ENCODE assay signal across 8 cellular contexts in the genomic region with DNA sequence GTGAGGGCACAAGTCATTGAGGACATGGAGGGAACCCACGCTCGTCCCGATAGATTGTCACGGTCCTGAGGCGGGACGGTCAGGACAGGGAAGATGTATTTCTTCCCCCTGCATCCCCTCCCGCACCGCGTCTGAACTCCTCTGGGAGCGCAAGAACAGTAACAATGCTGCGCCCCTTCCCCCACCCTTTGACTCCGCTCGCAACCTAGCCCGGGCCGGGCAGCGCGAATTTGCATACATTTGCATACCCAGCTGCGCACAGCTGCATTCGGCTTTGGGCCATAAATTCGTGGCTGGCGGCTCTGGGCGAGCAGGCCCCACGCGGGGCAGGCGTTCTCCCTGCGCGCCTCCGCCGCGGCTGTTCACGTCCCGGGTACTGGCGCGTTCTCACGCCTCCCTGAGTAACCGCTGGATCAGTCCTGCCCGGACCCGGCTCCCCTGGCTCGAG. TPM values are rescaled to one million over a fixed set of nuclear protein-coding genes. Genes with fewer than 3 reads are reported as not detected.
DNase-seq lines count a peak whose midpoint lies in the region; ATAC-seq, FAIRE-seq and TF ChIP-seq lines count a peak whose summit lies in the region.

No MANE protein-coding gene starts in this region.

- H4K20me1 ChIP-seq in GM23338 (replicated peaks; ENCODE audit: insufficient read depth) (no peaks in the 10 kb centered on the region), keratinocyte (ENCODE audit: control insufficient read depth, extremely low read depth, insufficient read depth, low read length) (no peaks in the 10 kb centered on the region)

- peaks cover 46% of the 10 kb centered on the region for H3K27me3 Mint-ChIP-seq in GM23338 (ENCODE audit: insufficient read depth, low read depth, poor library complexity)

- peak overlapping the region; percentile 92 for H2AFZ ChIP-seq in GM23338
- peak overlapping the region; percentile 81 for H2AFZ ChIP-seq in keratinocyte (ENCODE audit: control insufficient read depth, low read length)

- H3K4me2 ChIP-seq in GM23338 (peak overlapping the region; percentile 89), keratinocyte (ENCODE audit: control insufficient read depth, extremely low read depth, insufficient read depth, low read depth, low read length) (peak overlapping the region; percentile 95)

- DNase-seq in AG08396 (ENCODE audit: low spot score) = peak; percentile 29
- DNase-seq in GM23338 (ENCODE audit: low spot score) = peak; percentile 97
- no peak for DNase-seq in astrocyte of the cerebellum (ENCODE audit: low read depth)
- DNase-seq in keratinocyte (ENCODE audit: low read depth, low spot score) = no peak
- DNase-seq in tibial nerve (ENCODE audit: low spot score in 2 of 2) = no peak
- no peak for DNase-seq in stimulated activated naive CD4-positive, alpha-beta T cell treated with Interleukin-2 at 50 U/mL for 16 hours (lab: John Stamatoyannopoulos, UW)
- no peak for DNase-seq in right lobe of liver
- no peak for DNase-seq in SKM-1 treated with dmso at 0.1 percent for 144 hours (lab: John Stamatoyannopoulos, UW; ENCODE audit: unreplicated experiment)

- WGBS in tibial nerve, 2 donors = 11 to 21% methylated on average over 36 to 39 of the region's 39 CpGs
- WGBS in right lobe of liver (ENCODE audit: insufficient coverage, low coverage, low lambda C conversion rate, missing lambda C conversion rate) = 7% methylated on average over 13 of the region's 39 CpGs

- ATAC-seq in GM23338 (peak; percentile 67), right lobe of liver (no peak)

- H3K4me1 ChIP-seq in GM23338 (ENCODE audit: insufficient read depth) = peaks cover 28% of the 10 kb centered on the region
- H3K4me1 ChIP-seq in keratinocyte (ENCODE audit: control insufficient read depth, extremely low read depth, insufficient read depth, low read length) = peaks cover 48% of the 10 kb centered on the region
- peaks cover 0 to 45% (median 14%) of the 10 kb centered on the region in 4 donors for H3K4me1 ChIP-seq in tibial nerve
- peaks cover 0 to 11% (median 0%) of the 10 kb centered on the region in 4 donors for H3K4me1 ChIP-seq in right lobe of liver

- H3K4me3 Mint-ChIP-seq in GM23338 = peak overlapping the region; percentile 77

- H3K36me3 Mint-ChIP-seq in GM23338 (ENCODE audit: low read depth) = no peaks in the 10 kb centered on the region; the same call in 2 of the 3 replicates

- H3K27ac ChIP-seq in GM23338 (ENCODE audit: low read depth) = 0 out of 2 replicates have a peak overlapping the region, but pooled peaks have one; percentile 39
- H3K27ac ChIP-seq in keratinocyte (ENCODE audit: control insufficient read depth, insufficient read depth, low read length) = no peak overlapping the region
- H3K27ac ChIP-seq in tibial nerve = no peak overlapping the region
- H3K27ac ChIP-seq in right lobe of liver = no peak overlapping the region

- intact Hi-C loops in right lobe of liver (cut with DNase I) = no loop called here

- no peaks in the 10 kb centered on the region; the same call in 2 of the 3 replicates for H3K9me3 Mint-ChIP-seq in GM23338

- TF ChIP-seq CTCF in GM23338 (conservative IDR thresholded peaks at IDR 0.05; ENCODE audit: low read depth in 2 of 2) = no peak
- TF ChIP-seq CTCF in astrocyte of the cerebellum (IDR thresholded peaks at IDR 0.05; ENCODE audit: low read depth, low read length, missing control alignments) = no peak
- TF ChIP-seq CTCF in keratinocyte (optimal IDR thresholded peaks at IDR 0.05 in 1 of 3, IDR thresholded peaks at IDR 0.05 in 1 of 3, conservative IDR thresholded peaks at IDR 0.05 in 1 of 3; ENCODE audit: extremely low read depth in 1 of 3, insufficient read depth in 2 of 3, low read length in 3 of 3) = no peak
- TF ChIP-seq CTCF in tibial nerve (IDR thresholded peaks at IDR 0.05) = no peak
- TF ChIP-seq CTCF in right lobe of liver (IDR thresholded peaks at IDR 0.05) = no peak

- no peak overlapping the region for H3K27ac Mint-ChIP-seq in GM23338

- no peak for FAIRE-seq in keratinocyte (lab: Jason Lieb, UNC)

- dilution Hi-C loops in keratinocyte (cut with MboI; ENCODE audit: extremely low pct_ligation_motif_present, low sequenced_read_pairs) = no loop called here

- peaks cover 32% of the 10 kb centered on the region for H3K4me1 Mint-ChIP-seq in GM23338

- H3K4me3 ChIP-seq in GM23338 (peak overlapping the region; percentile 64), astrocyte of the cerebellum (ENCODE audit: low read depth, low read length) (peak overlapping the region; percentile 36), keratinocyte (ENCODE audit: control insufficient read depth in 2 of 3, extremely low read depth in 1 of 3, insufficient read depth in 2 of 3, low read depth in 1 of 3, low read length in 3 of 3) (peak overlapping the region in 2 of 3 experiments; percentile 52 to 67), tibial nerve (peak overlapping the region; percentile 7 to 41 (median 20)), right lobe of liver (no peak overlapping the region)

- H3K36me3 ChIP-seq in GM23338 (ENCODE audit: insufficient read depth) (no peaks in the 10 kb centered on the region), keratinocyte (ENCODE audit: control insufficient read depth in 2 of 2, extremely low read depth in 1 of 2, insufficient read depth in 2 of 2, low read length in 2 of 2) (no peaks in the 10 kb centered on the region), tibial nerve (no peaks in the 10 kb centered on the region), right lobe of liver (no peaks in the 10 kb centered on the region)

- H3K9me3 ChIP-seq in keratinocyte (ENCODE audit: control insufficient read depth, low read depth, low read length) = no peaks in the 10 kb centered on the region
- H3K9me3 ChIP-seq in tibial nerve = no peaks in the 10 kb centered on the region
- no peaks in the 10 kb centered on the region for H3K9me3 ChIP-seq in right lobe of liver

- H3K9me2 ChIP-seq in GM23338 (ENCODE audit: insufficient read depth) = no peaks in the 10 kb centered on the region

- peaks cover 55% of the 10 kb centered on the region for H3K27me3 ChIP-seq in GM23338 (ENCODE audit: insufficient read depth)
- no peaks in the 10 kb centered on the region for H3K27me3 ChIP-seq in keratinocyte (ENCODE audit: control insufficient read depth, extremely low read depth, insufficient read depth, low read length)
- H3K27me3 ChIP-seq in tibial nerve = peaks cover 0 to 18% of the 10 kb centered on the region in 2 donors
- peaks cover 7 to 27% of the 10 kb centered on the region in 2 donors for H3K27me3 ChIP-seq in right lobe of liver

- H3K79me2 ChIP-seq in GM23338 (replicated peaks; ENCODE audit: insufficient read depth) = no peaks in the 10 kb centered on the region
- no peaks in the 10 kb centered on the region for H3K79me2 ChIP-seq in keratinocyte (ENCODE audit: control insufficient read depth, insufficient read depth, low read length)

- in situ Hi-C loops in astrocyte of the cerebellum (cut with HindIII; ENCODE audit: low sequenced_read_pairs) = loop anchor here (5.0 kb wide), 1 partner anchor 155 kb away; no protein-coding TSS in a partner anchor

- no peak for TF ChIP-seq EP300 in tibial nerve (IDR thresholded peaks at IDR 0.05)

- H3K9ac ChIP-seq in keratinocyte (ENCODE audit: control insufficient read depth, extremely low read depth, insufficient read depth, low read length) = peak overlapping the region; percentile 56

- H3F3A ChIP-seq in GM23338 (replicated peaks; ENCODE audit: low read depth) = peaks cover 21% of the 10 kb centered on the region

- TF ChIP-seq POLR2A in tibial nerve (IDR thresholded peaks at IDR 0.05) = no peak
- TF ChIP-seq POLR2A in right lobe of liver (IDR thresholded peaks at IDR 0.05) = no peak

- no peaks in the 10 kb centered on the region for H3K9me1 ChIP-seq in keratinocyte (ENCODE audit: control insufficient read depth, extremely low read depth, insufficient read depth, low read length)

TF ChIP-seq in GM23338, 12 proteins besides CTCF, POLR2A, EP300 and RAD21:
- TF ChIP-seq POLR2AphosphoS5 (IDR thresholded peaks at IDR 0.05; ENCODE audit: low read depth) (peak; percentile 54; the same call in 1 of the 2 replicates), NANOG (IDR thresholded peaks at IDR 0.05; ENCODE audit: borderline replicate concordance) (no peak)

RNA-seq across cellular contexts. Expression of gene SMUG1, which starts 29.0 kb away (rescaled TPM):
- 19.6 and 23.8 TPM in 2 replicates for total RNA-seq in GM23338 (2014; rRNA removed; shearing (Covaris generic))
- 21.8 and 23.1 TPM in 2 replicates for polyA plus RNA-seq in GM23338 (2016; fragmentation: Nextera tagmentation; extraction: Ambion mirVana)
- 38.6 to 45.3 TPM (median 39.6 TPM) in 3 replicates for polyA plus RNA-seq in keratinocyte
- polyA plus RNA-seq in keratinocyte (2011; ENCODE audit: low read depth) = 9.8 TPM
- polyA plus RNA-seq in keratinocyte (2011; cell fraction: cytosol; rRNA removed) = 38.3 and 38.5 TPM in 2 replicates
- 38.9 and 40.0 TPM in 2 replicates for polyA plus RNA-seq in keratinocyte (2011; cell fraction: nucleus; rRNA removed)
- 26.1 and 42.4 TPM in 2 replicates for polyA plus RNA-seq in keratinocyte (2012; ENCODE audit: low replicate concordance)
- polyA minus RNA-seq in keratinocyte = 32.2 to 39.6 TPM (median 33.1 TPM) in 3 replicates
- 32.0 TPM for polyA minus RNA-seq in keratinocyte (2011; cell fraction: cytosol; rRNA and poly(A)+ RNA removed)
- 12.1 and 16.8 TPM in 2 replicates for polyA minus RNA-seq in keratinocyte (2011; cell fraction: nucleus; rRNA and poly(A)+ RNA removed)
- total RNA-seq in tibial nerve = 10 to 100 TPM; 31.5 to 55.5 (median 36.3) TPM
- total RNA-seq in right lobe of liver = 10 to 100 TPM; 14.1 to 25.5 (median 22.4) TPM

Comparison
In these comparisons a context has a peak if more than half of its experiments do, and no peak if none do; other contexts are left out.
1. DNase-seq: peak in AG08396 (single experiment) and GM23338 (single experiment); none in astrocyte of the cerebellum (single experiment), keratinocyte (single experiment), tibial nerve (0 of 2), stimulated activated naive CD4-positive, alpha-beta T cell treated with Interleukin-2 at 50 U/mL for 16 hours (single experiment), right lobe of liver (0 of 3) and SKM-1 treated with dmso at 0.1 percent for 144 hours (single experiment).
2. H3K4me3 ChIP-seq: peak in GM23338 (single experiment), astrocyte of the cerebellum (single experiment), keratinocyte (2 of 3) and tibial nerve (4 of 4); none in right lobe of liver (0 of 3).